Comparison of ENCODE assay signal across 9 cellular contexts in genomic region chr16:69112285-69113129, GRCh38. TPM values are rescaled to one million over a fixed set of nuclear protein-coding genes. Genes with fewer than 3 reads are reported as not detected.
A peak's percentile ranks its signal among the peaks of the same experiment; 100 is the strongest.
DNase-seq lines count a peak whose midpoint lies in the region; ATAC-seq, FAIRE-seq and TF ChIP-seq lines count a peak whose summit lies in the region.
"Had no signal": no experiment of that assay in that cellular context is flagged by ENCODE, and none has a peak within 500 bp of the region (broad histone marks: within the 10 kb centered on the region; RNA-seq: fewer than 3 reads in every experiment).

No MANE protein-coding gene starts in this region.

- DNase-seq in AG04449 (ENCODE audit: low read depth, low spot score) (no peak), GM18507 (ENCODE audit: extremely low spot score, insufficient read length, low read depth) (peak; percentile 51), NOMO-1 treated with dmso at 0.1 percent for 144 hours (lab: John Stamatoyannopoulos, UW; ENCODE audit: unreplicated experiment) (peak; percentile 3), activated T-cell treated with anti-CD3 and anti-CD28 coated beads for 24 hours (ENCODE audit: low read depth) (peak; percentile 31), fibroblast of the aortic adventitia (ENCODE audit: low read depth) (peak; percentile 35), posterior vena cava (ENCODE audit: low spot score) (peak; percentile 86)

- no peak overlapping the region for H3K4me3 ChIP-seq in AG04449 (ENCODE audit: low read depth, low read length)
- H3K4me3 ChIP-seq in fibroblast of the aortic adventitia (ENCODE audit: low read depth, low read length) = no peak overlapping the region

- POLR2A ChIA-PET in AG04449 (lab: Yijun Ruan, JAX) = no interaction called here

- peak; percentile 89 for TF ChIP-seq CTCF in AG04449 (IDR thresholded peaks at IDR 0.05; ENCODE audit: insufficient read depth, low read length, missing control alignments)
- TF ChIP-seq CTCF in fibroblast of the aortic adventitia (IDR thresholded peaks at IDR 0.05; ENCODE audit: insufficient read depth, low read length) = peak; percentile 76

- ATAC-seq in HG03469 (IDR thresholded peaks at IDR 0.05; ENCODE audit: unreplicated experiment) (no peak), HG03196 (IDR thresholded peaks at IDR 0.05; ENCODE audit: unreplicated experiment) (no peak)

- CTCF ChIA-PET in AG04449 (lab: Yijun Ruan, JAX) = interaction anchor here (0.6 to 16.2 kb wide), 17 partner anchors 7 to 289 kb away, joined by 3 to 303 read pairs (median 5); partner anchors contain the start of genes HAS3 and TANGO6

- peak; percentile 72 for FAIRE-seq in GM18507 (lab: Jason Lieb, UNC)
- FAIRE-seq: endometrium had no signal

- intact Hi-C loops in posterior vena cava (cut with DNase I) = loop anchor here (5.0 to 10.0 kb wide), 3 partner anchors 208 to 260 kb away; no protein-coding TSS in a partner anchor

RNA-seq across cellular contexts. Expression of gene HAS3, which starts 7.1 kb away (rescaled TPM):
- total RNA-seq in fibroblast of the aortic adventitia (ENCODE audit: low replicate concordance) (0.81 TPM in 1 of 2 replicates, not detected in the other), posterior vena cava (1 to 10 TPM in 1 of 2 donors, under 1 TPM in 1; 0.88 to 1.3 TPM)

RNA-seq across cellular contexts. Expression of gene CHTF8, which starts 19.9 kb away (rescaled TPM):
- total RNA-seq in fibroblast of the aortic adventitia (ENCODE audit: low replicate concordance) = 20.0 and 90.6 TPM in 2 replicates
- 10 to 100 TPM; 55.0 to 67.0 TPM for total RNA-seq in posterior vena cava

RNA-seq across cellular contexts. Expression of gene UTP4, which starts 19.9 kb away (rescaled TPM):
- 19.5 and 29.3 TPM in 2 replicates for total RNA-seq in fibroblast of the aortic adventitia (ENCODE audit: low replicate concordance)
- total RNA-seq in posterior vena cava = 10 to 100 TPM; 32.8 to 36.9 TPM
